1 cellular context compared by ENCODE assay signal in genomic region chr2:157269922-157270321, GRCh38.
TF ChIP-seq lines count a peak whose summit lies in the region.

No MANE protein-coding gene starts in this region.

TF ChIP-seq in K562, 482 proteins besides CTCF, POLR2A, EP300 and RAD21 (continued from another document and continues in another):
- TF ChIP-seq TAF1 (IDR thresholded peaks at IDR 0.05; ENCODE audit: control insufficient read depth, extremely low read depth, insufficient read depth, low read length, severe bottlenecking), result no peak
- no peak for TF ChIP-seq ZBTB17 (CRISPR knock-in tag; IDR thresholded peaks at IDR 0.05)
- no peak for TF ChIP-seq NFATC3 (IDR thresholded peaks at IDR 0.05)
- no peak for TF ChIP-seq RBM22 (IDR thresholded peaks at IDR 0.05; ENCODE audit: low read depth, low read length, poor library complexity, severe bottlenecking)
- no peak for TF ChIP-seq EZH2 (IDR thresholded peaks at IDR 0.05; ENCODE audit: borderline replicate concordance, low read depth, low read length)
- no peak for TF ChIP-seq POLR3A (IDR thresholded peaks at IDR 0.05; ENCODE audit: borderline replicate concordance, extremely low read depth, insufficient read depth, insufficient read length)
- TF ChIP-seq, protein P1, sequence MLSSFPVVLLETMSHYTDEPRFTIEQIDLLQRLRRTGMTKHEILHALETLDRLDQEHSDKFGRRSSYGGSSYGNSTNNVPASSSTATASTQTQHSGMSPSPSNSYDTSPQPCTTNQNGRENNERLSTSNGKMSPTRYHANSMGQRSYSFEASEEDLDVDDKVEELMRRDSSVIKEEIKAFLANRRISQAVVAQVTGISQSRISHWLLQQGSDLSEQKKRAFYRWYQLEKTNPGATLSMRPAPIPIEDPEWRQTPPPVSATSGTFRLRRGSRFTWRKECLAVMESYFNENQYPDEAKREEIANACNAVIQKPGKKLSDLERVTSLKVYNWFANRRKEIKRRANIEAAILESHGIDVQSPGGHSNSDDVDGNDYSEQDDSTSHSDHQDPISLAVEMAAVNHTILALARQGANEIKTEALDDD (IDR thresholded peaks at IDR 0.05), result peak; percentile 64
- TF ChIP-seq ZNF609 (CRISPR knock-in tag; IDR thresholded peaks at IDR 0.05; ENCODE audit: borderline replicate concordance), result no peak
- TF ChIP-seq PHTF2 (CRISPR knock-in tag; IDR thresholded peaks at IDR 0.05), result no peak
- TF ChIP-seq ZNF232 (CRISPR knock-in tag; IDR thresholded peaks at IDR 0.05), result no peak
- no peak for TF ChIP-seq ZNF311 (CRISPR knock-in tag; IDR thresholded peaks at IDR 0.05)
- peak; percentile 41; the same call in 1 of the 2 replicates for TF ChIP-seq DPF2 (IDR thresholded peaks at IDR 0.05)
- TF ChIP-seq, protein P2, sequence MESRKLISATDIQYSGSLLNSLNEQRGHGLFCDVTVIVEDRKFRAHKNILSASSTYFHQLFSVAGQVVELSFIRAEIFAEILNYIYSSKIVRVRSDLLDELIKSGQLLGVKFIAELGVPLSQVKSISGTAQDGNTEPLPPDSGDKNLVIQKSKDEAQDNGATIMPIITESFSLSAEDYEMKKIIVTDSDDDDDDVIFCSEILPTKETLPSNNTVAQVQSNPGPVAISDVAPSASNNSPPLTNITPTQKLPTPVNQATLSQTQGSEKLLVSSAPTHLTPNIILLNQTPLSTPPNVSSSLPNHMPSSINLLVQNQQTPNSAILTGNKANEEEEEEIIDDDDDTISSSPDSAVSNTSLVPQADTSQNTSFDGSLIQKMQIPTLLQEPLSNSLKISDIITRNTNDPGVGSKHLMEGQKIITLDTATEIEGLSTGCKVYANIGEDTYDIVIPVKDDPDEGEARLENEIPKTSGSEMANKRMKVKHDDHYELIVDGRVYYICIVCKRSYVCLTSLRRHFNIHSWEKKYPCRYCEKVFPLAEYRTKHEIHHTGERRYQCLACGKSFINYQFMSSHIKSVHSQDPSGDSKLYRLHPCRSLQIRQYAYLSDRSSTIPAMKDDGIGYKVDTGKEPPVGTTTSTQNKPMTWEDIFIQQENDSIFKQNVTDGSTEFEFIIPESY (CRISPR knock-in tag; IDR thresholded peaks at IDR 0.05), result no peak
- 0 out of 2 replicates have a peak, but pooled peaks have one; percentile 27 for TF ChIP-seq RNF2 (IDR thresholded peaks at IDR 0.05)
- TF ChIP-seq ZNF707 (CRISPR knock-in tag; conservative IDR thresholded peaks at IDR 0.05), result no peak
- no peak for TF ChIP-seq ELK1 (CRISPR knock-in tag; IDR thresholded peaks at IDR 0.05)
- no peak for TF ChIP-seq ZBTB9 (CRISPR knock-in tag; IDR thresholded peaks at IDR 0.05)
- no peak for TF ChIP-seq HMGN3 (IDR thresholded peaks at IDR 0.05; ENCODE audit: borderline replicate concordance, extremely low read depth, insufficient read length, low read depth, low read length)
- no peak for TF ChIP-seq KDM5B (IDR thresholded peaks at IDR 0.05; ENCODE audit: insufficient replicate concordance, low read depth, low read length)
- no peak for TF ChIP-seq GTF2F1 (IDR thresholded peaks at IDR 0.05; ENCODE audit: low read depth, low read length)
- peak; percentile 81 for TF ChIP-seq PRDM10 (IDR thresholded peaks at IDR 0.05; ENCODE audit: partially characterized antibody)
- peak; percentile 54; the same call in 1 of the 2 replicates for TF ChIP-seq SPI1 (IDR thresholded peaks at IDR 0.05; ENCODE audit: borderline replicate concordance, low read depth, low read length)
- TF ChIP-seq HEY1 (CRISPR knock-in tag; IDR thresholded peaks at IDR 0.05; ENCODE audit: borderline replicate concordance), result no peak
- TF ChIP-seq ZNF408 (CRISPR knock-in tag; IDR thresholded peaks at IDR 0.05; ENCODE audit: low read depth), result no peak
- TF ChIP-seq, protein P3, sequence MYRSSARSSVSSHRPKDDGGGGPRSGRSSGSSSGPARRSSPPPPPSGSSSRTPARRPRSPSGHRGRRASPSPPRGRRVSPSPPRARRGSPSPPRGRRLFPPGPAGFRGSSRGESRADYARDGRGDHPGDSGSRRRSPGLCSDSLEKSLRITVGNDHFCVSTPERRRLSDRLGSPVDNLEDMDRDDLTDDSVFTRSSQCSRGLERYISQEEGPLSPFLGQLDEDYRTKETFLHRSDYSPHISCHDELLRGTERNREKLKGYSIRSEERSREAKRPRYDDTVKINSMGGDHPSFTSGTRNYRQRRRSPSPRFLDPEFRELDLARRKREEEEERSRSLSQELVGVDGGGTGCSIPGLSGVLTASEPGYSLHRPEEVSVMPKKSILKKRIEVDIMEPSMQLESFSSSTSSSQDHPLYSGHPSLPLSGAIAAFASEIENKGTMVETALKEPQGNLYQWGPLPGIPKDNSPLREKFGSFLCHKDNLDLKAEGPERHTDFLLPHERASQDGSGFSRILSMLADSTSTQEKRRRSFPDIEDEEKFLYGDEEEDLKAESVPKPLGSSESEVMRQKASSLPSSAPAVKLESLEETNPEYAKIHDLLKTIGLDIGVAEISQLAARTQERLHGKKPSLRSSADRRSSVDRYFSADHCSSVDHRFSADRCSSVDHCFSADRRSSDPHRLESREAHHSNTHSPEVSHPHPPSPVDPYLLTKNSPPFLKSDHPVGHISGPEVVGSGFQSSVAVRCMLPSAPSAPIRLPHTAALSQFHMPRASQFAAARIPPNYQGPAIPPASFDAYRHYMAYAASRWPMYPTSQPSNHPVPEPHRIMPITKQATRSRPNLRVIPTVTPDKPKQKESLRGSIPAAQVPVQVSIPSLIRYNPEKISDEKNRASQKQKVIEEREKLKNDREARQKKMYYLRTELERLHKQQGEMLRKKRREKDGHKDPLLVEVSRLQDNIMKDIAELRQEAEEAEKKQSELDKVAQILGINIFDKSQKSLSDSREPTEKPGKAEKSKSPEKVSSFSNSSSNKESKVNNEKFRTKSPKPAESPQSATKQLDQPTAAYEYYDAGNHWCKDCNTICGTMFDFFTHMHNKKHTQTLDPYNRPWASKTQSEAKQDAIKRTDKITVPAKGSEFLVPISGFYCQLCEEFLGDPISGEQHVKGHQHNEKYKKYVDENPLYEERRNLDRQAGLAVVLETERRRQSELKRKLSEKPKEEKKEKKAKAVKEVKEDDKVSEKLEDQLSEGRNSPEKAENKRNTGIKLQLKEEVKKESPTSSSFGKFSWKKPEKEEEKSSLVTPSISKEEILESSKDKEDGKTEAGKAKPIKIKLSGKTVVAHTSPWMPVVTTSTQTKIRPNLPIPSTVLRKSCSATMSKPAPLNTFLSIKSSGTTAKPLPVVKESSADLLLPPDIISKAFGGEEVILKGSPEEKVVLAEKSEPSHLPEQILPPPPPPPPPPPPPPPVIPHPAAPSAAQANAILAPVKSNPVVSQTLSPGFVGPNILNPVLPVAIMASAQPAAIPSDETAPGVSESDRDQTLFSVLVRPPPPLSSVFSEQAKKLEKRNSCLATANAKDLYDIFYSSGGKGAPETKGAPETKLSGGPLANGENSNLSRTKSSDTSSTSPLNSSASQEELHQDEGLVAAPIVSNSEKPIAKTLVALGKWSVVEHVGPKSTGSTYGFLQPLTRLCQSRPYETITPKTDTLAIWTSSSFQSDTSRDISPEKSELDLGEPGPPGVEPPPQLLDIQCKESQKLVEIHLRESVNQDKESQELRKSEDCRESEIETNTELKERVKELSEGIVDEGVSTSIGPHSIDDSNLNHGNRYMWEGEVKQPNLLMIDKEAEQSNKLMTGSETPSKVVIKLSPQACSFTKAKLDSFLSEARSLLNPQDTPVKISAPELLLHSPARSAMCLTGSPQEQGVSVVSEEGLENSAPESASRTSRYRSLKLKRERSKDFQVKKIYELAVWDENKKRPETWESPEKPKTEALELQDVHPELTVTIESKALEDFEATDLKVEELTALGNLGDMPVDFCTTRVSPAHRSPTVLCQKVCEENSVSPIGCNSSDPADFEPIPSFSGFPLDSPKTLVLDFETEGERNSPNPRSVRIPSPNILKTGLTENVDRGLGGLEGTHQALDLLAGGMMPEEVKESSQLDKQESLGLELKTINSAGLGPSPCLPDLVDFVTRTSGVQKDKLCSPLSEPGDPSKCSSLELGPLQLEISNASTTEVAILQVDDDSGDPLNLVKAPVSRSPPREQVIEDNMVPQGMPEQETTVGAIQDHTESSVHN (IDR thresholded peaks at IDR 0.05; ENCODE audit: borderline replicate concordance in 1 of 2, low read depth in 1 of 2), result no peak
- TF ChIP-seq ZNF146 (CRISPR knock-in tag; IDR thresholded peaks at IDR 0.05; ENCODE audit: unreplicated experiment), result no peak
